Comparison of ENCODE assay signal across 8 cellular contexts in the genomic region with DNA sequence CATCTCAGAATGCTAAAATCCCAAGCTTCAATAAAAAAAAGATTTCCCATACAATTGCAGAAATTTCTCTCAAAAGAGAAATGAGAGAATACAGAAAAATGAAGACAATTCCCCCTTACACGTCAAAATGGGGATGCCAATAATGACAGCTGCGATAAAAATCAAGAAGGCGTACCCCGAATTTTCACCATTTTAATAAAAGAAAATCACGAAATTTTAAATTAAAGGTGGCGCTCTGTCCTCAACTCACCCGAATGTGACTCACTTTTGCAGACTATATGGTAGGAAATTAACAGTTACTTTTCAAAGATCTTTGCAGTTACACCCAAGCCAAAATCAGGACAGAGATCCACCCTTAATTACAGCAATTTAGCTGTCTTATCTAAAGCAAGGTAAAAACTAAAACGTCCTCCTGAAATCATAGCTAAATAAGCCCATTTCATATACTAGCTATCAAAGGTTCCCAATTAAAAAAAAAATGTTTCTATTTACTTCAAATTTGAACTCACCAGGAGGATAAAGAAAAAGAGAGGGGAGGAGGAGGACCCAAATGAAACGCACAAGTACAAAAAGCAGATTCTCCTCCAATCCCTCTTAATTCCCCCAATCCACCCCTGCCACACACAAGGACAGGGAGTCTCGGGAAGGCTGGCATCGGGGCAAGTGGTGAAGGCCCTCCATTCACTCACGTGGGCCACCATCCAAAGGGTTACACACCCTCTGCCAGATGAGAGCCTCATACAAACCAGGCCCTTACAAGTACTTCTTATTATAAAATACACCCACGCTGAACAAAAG. TPM values are rescaled to one million over a fixed set of nuclear protein-coding genes. Genes with fewer than 3 reads are reported as not detected.
DNase-seq lines count a peak whose midpoint lies in the region; ATAC-seq and TF ChIP-seq lines count a peak whose summit lies in the region.

No MANE protein-coding gene starts in this region.

- peaks cover 40% of the 10 kb centered on the region for H3K27me3 Mint-ChIP-seq in GM23338 (ENCODE audit: insufficient read depth, low read depth, poor library complexity)

- no peak for TF ChIP-seq CTCF in AG10803 (conservative IDR thresholded peaks at IDR 0.05; ENCODE audit: low read length)
- TF ChIP-seq CTCF in GM23338 (conservative IDR thresholded peaks at IDR 0.05; ENCODE audit: low read depth in 2 of 2): no peak
- no peak for TF ChIP-seq CTCF in epithelial cell of proximal tubule (conservative IDR thresholded peaks at IDR 0.05; ENCODE audit: low read depth, low read length)

- H3K27ac Mint-ChIP-seq in GM23338: no peak overlapping the region

- H3K27me3 ChIP-seq in GM23338 (ENCODE audit: insufficient read depth) (peaks cover 49% of the 10 kb centered on the region), SJSA1 (replicated peaks) (no peaks in the 10 kb centered on the region)

- no peaks in the 10 kb centered on the region for H3K9me2 ChIP-seq in GM23338 (ENCODE audit: insufficient read depth)

- no peak overlapping the region for H3K27ac ChIP-seq in GM23338 (ENCODE audit: low read depth)
- no peak overlapping the region for H3K27ac ChIP-seq in SJSA1

- H3K4me3 Mint-ChIP-seq in GM23338: peak overlapping the region; percentile 94

- H3K9me3 Mint-ChIP-seq in GM23338: no peaks in the 10 kb centered on the region; the same call in 2 of the 3 replicates

- no peaks in the 10 kb centered on the region for H3F3A ChIP-seq in GM23338 (replicated peaks; ENCODE audit: low read depth)

- DNase-seq in AG10803 (ENCODE audit: low read depth) (peak; percentile 43), GM23338 (ENCODE audit: low spot score) (peak; percentile 5), SJSA1 (ENCODE audit: low read depth in 1 of 2, low spot score in 2 of 2) (peak in 1 of 2 experiments; percentile 14), epithelial cell of proximal tubule (ENCODE audit: low read depth) (no peak), nucleus accumbens (lab: John Stamatoyannopoulos, UW) (peak in 44 of 56 donors; percentile 3 to 65 (median 28))
- DNase-seq in stimulated activated CD4-positive, alpha-beta T cell treated with anti-CD3 and anti-CD28 coated beads, Interleukin-12 subunit alpha, Interleukin-12 subunit beta, amount 100 ng/mL, for 4 hours: no peak
- no peak for DNase-seq in activated CD4-positive, CD25-positive, alpha-beta regulatory T cell (lab: John Stamatoyannopoulos, UW)

- H3K36me3 Mint-ChIP-seq in GM23338 (ENCODE audit: low read depth): no peaks in the 10 kb centered on the region; the same call in 2 of the 3 replicates

- H3K4me1 Mint-ChIP-seq in GM23338: peaks cover 18% of the 10 kb centered on the region

- H3K4me1 ChIP-seq in GM23338 (ENCODE audit: insufficient read depth) (peaks cover 11% of the 10 kb centered on the region), SJSA1 (replicated peaks) (peaks cover 4% of the 10 kb centered on the region)

- H3K79me2 ChIP-seq in GM23338 (replicated peaks; ENCODE audit: insufficient read depth): peaks cover 63% of the 10 kb centered on the region

- H3K4me3 ChIP-seq in AG10803 (ENCODE audit: low read length): peak overlapping the region; percentile 77
- H3K4me3 ChIP-seq in GM23338: peak overlapping the region; percentile 77
- peak overlapping the region; percentile 99 for H3K4me3 ChIP-seq in SJSA1
- H3K4me3 ChIP-seq in epithelial cell of proximal tubule (ENCODE audit: low read depth, low read length): peak overlapping the region; percentile 85

- peak overlapping the region; percentile 91 for H3K4me2 ChIP-seq in GM23338

- peaks cover 46% of the 10 kb centered on the region for H4K20me1 ChIP-seq in GM23338 (replicated peaks; ENCODE audit: insufficient read depth)

- H2AFZ ChIP-seq in GM23338: no peak overlapping the region

- H3K9me3 ChIP-seq in SJSA1 (replicated peaks): no peaks in the 10 kb centered on the region

- H3K36me3 ChIP-seq in GM23338 (ENCODE audit: insufficient read depth) (no peaks in the 10 kb centered on the region), SJSA1 (peaks cover 15% of the 10 kb centered on the region)

- ATAC-seq in GM23338 (no peak), HG02852 (IDR thresholded peaks at IDR 0.05; ENCODE audit: unreplicated experiment) (no peak)

TF ChIP-seq in GM23338, 12 proteins besides CTCF, POLR2A, EP300 and RAD21 (continues in another document):
- no peak for TF ChIP-seq NANOG (IDR thresholded peaks at IDR 0.05; ENCODE audit: borderline replicate concordance)
- TF ChIP-seq REST (IDR thresholded peaks at IDR 0.05; ENCODE audit: unreplicated experiment): no peak
- no peak for TF ChIP-seq CREB1 (CRISPR knock-in tag; IDR thresholded peaks at IDR 0.05; ENCODE audit: low read depth)
- TF ChIP-seq, protein P1, sequence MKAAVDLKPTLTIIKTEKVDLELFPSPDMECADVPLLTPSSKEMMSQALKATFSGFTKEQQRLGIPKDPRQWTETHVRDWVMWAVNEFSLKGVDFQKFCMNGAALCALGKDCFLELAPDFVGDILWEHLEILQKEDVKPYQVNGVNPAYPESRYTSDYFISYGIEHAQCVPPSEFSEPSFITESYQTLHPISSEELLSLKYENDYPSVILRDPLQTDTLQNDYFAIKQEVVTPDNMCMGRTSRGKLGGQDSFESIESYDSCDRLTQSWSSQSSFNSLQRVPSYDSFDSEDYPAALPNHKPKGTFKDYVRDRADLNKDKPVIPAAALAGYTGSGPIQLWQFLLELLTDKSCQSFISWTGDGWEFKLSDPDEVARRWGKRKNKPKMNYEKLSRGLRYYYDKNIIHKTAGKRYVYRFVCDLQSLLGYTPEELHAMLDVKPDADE (IDR thresholded peaks at IDR 0.05): no peak
- no peak for TF ChIP-seq POLR2AphosphoS5 (IDR thresholded peaks at IDR 0.05; ENCODE audit: low read depth)
- TF ChIP-seq ZNF114 (CRISPR knock-in tag; IDR thresholded peaks at IDR 0.05): no peak
- no peak for TF ChIP-seq ZNF331 (CRISPR knock-in tag; IDR thresholded peaks at IDR 0.05; ENCODE audit: low read depth)
- no peak for TF ChIP-seq EZH2phosphoT487 (IDR thresholded peaks at IDR 0.05; ENCODE audit: unreplicated experiment)

RNA-seq across cellular contexts. Expression of gene ATP2B1, which starts 1.9 kb away (rescaled TPM):
- 20.4 and 42.3 TPM in 2 replicates for total RNA-seq in GM23338 (2014; rRNA removed; shearing (Covaris generic))
- polyA plus RNA-seq in GM23338 (2016; fragmentation: Nextera tagmentation; extraction: Ambion mirVana): 27.4 and 39.3 TPM in 2 replicates
- total RNA-seq in SJSA1 (2014; rRNA removed; shearing (Covaris generic)): 49.8 and 101 TPM in 2 replicates
- total RNA-seq in epithelial cell of proximal tubule: 17.1 and 25.3 TPM in 2 replicates

Comparison
In these comparisons a context has a peak if more than half of its experiments do, and no peak if none do; other contexts are left out.
1. DNase-seq: peak in AG10803 (single experiment), GM23338 (single experiment) and nucleus accumbens (44 of 56); none in epithelial cell of proximal tubule (single experiment), stimulated activated CD4-positive, alpha-beta T cell treated with anti-CD3 and anti-CD28 coated beads, Interleukin-12 subunit alpha, Interleukin-12 subunit beta, amount 100 ng/mL, for 4 hours (single experiment) and activated CD4-positive, CD25-positive, alpha-beta regulatory T cell (0 of 4).
2. Peak in every context shown above with its lines, with median percentiles within 50 percentile points of each other: H3K4me3 ChIP-seq.